2 cellular contexts compared by ENCODE assay signal in the genomic region with DNA sequence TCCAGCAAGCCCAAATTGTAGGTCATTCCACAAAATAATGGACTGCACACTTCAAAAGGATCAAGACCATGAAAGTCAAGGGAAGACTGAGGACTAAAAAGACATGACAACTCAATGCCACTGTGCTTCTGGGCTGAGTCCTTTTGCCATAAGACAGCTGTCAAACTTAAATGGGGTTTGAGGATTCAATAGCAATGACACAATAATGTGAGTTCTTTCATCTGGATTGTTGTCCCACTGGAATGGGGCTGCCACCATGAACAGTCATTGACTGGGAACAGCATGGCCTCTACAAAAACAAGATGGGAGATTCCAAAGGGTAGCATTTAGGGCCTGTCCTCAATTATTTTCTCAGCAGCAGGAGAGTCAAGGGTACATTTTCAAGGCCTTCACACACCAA.
TF ChIP-seq lines count a peak whose summit lies in the region.

No MANE protein-coding gene starts in this region.

TF ChIP-seq in IMR-90, 13 proteins besides CTCF, POLR2A, EP300 and RAD21 (continued from another document):
- TF ChIP-seq CEBPB (IDR thresholded peaks at IDR 0.05; ENCODE audit: low read depth, low read length): peak; percentile 57; the same call in 1 of the 2 replicates
TF ChIP-seq in IMR-90: peak in this region for 1.

TF ChIP-seq in K562, 482 proteins besides CTCF, POLR2A, EP300 and RAD21 (continued from another document):
- TF ChIP-seq CEBPG (CRISPR knock-in tag; IDR thresholded peaks at IDR 0.05) (peak; percentile 50), CEBPG (tag; conservative IDR thresholded peaks at IDR 0.05 in 1 of 2, IDR thresholded peaks at IDR 0.05 in 1 of 2) (peak; percentile 68 to 70), ELF1 (tag; IDR thresholded peaks at IDR 0.05) (no peak), OTX1 (CRISPR knock-in tag; IDR thresholded peaks at IDR 0.05) (no peak), ZNF133 (CRISPR knock-in tag; IDR thresholded peaks at IDR 0.05) (no peak), LCOR (CRISPR knock-in tag; IDR thresholded peaks at IDR 0.05) (no peak), CBFA2T2 (conservative IDR thresholded peaks at IDR 0.05) (no peak), PPARD (CRISPR knock-in tag; IDR thresholded peaks at IDR 0.05) (no peak)
